ENCODE assay signal across 1 cellular context in genomic region chr12:49092086-49092815, GRCh38.
TF ChIP-seq lines count a peak whose summit lies in the region.

No MANE protein-coding gene starts in this region.

TF ChIP-seq in HEK293, 187 proteins besides CTCF, POLR2A, EP300 and RAD21 (continued from another document):
- no peak for TF ChIP-seq ZNF280C (tag by site-specific recombination; IDR thresholded peaks at IDR 0.05)
- peak; percentile 22 for TF ChIP-seq ZBTB26 (tag by site-specific recombination; optimal IDR thresholded peaks at IDR 0.05)
- peak; percentile 62; the same call in 1 of the 2 replicates for TF ChIP-seq PRDM1 (tag by site-specific recombination; IDR thresholded peaks at IDR 0.05)
- no peak for TF ChIP-seq ZNF112 (tag by site-specific recombination; IDR thresholded peaks at IDR 0.05)
- TF ChIP-seq PRDM6 (tag by site-specific recombination; IDR thresholded peaks at IDR 0.05): no peak
- TF ChIP-seq ZNF747 (tag by site-specific recombination; IDR thresholded peaks at IDR 0.05): no peak
- TF ChIP-seq KLF1 (tag by site-specific recombination; IDR thresholded peaks at IDR 0.05): no peak
- TF ChIP-seq ZNF513 (tag by site-specific recombination; IDR thresholded peaks at IDR 0.05): no peak
- TF ChIP-seq ZNF146 (tag by site-specific recombination; IDR thresholded peaks at IDR 0.05): no peak
- TF ChIP-seq ZNF501 (tag by site-specific recombination; IDR thresholded peaks at IDR 0.05): no peak
- TF ChIP-seq KLF8 (tag by site-specific recombination; IDR thresholded peaks at IDR 0.05): no peak
- no peak for TF ChIP-seq MEIS1 (CRISPR knock-in tag; IDR thresholded peaks at IDR 0.05; ENCODE audit: borderline replicate concordance)
- TF ChIP-seq OSR2 (tag by site-specific recombination; IDR thresholded peaks at IDR 0.05): 0 out of 2 replicates have a peak, but pooled peaks have one; percentile 29
- no peak for TF ChIP-seq ZNF670 (tag by site-specific recombination; IDR thresholded peaks at IDR 0.05; ENCODE audit: low read depth)
- TF ChIP-seq PATZ1 (tag by site-specific recombination; IDR thresholded peaks at IDR 0.05): peak; percentile 41; the same call in 1 of the 2 replicates
- TF ChIP-seq ZNF585B (tag by site-specific recombination; IDR thresholded peaks at IDR 0.05): no peak
- TF ChIP-seq ZBTB7A (tag by site-specific recombination; IDR thresholded peaks at IDR 0.05; ENCODE audit: low read depth): no peak
TF ChIP-seq in HEK293: peak in this region for 17.
